In genomic region chr2:157809212-157809611, GRCh38 we compare ENCODE assay signal across 1 cellular context.
TF ChIP-seq lines count a peak whose summit lies in the region.

No MANE protein-coding gene starts in this region.

TF ChIP-seq in WTC11, 78 proteins besides CTCF, POLR2A, EP300 and RAD21 (continued from another document):
- no peak for TF ChIP-seq ATF2 (CRISPR knock-in tag; IDR thresholded peaks at IDR 0.05; ENCODE audit: borderline replicate concordance, low read depth)
- no peak for TF ChIP-seq FOXJ3 (CRISPR knock-in tag; IDR thresholded peaks at IDR 0.05; ENCODE audit: borderline replicate concordance)
- no peak for TF ChIP-seq SMAD3 (CRISPR knock-in tag; IDR thresholded peaks at IDR 0.05; ENCODE audit: borderline replicate concordance)
TF ChIP-seq in WTC11: peak in this region for 0.
